ENCODE assay signal across 12 cellular contexts in genomic region chr5:178238711-178239592, GRCh38. TPM values are rescaled to one million over a fixed set of nuclear protein-coding genes. Genes with fewer than 3 reads are reported as not detected.
A peak's percentile ranks its signal among the peaks of the same experiment; 100 is the strongest.
DNase-seq lines count a peak whose midpoint lies in the region; ATAC-seq, FAIRE-seq and TF ChIP-seq lines count a peak whose summit lies in the region.
"Had no signal": no experiment of that assay in that cellular context is flagged by ENCODE, and none has a peak within 500 bp of the region (broad histone marks: within the 10 kb centered on the region; RNA-seq: fewer than 3 reads in every experiment).

No MANE protein-coding gene starts in this region.

- H3K4me3 ChIP-seq in endothelial cell of umbilical vein (replicated peaks in 1 of 3; ENCODE audit: insufficient read depth in 1 of 3, low read depth in 1 of 3, low read length in 3 of 3), result no peak overlapping the region
- H3K4me3 ChIP-seq: A549 had no signal

- H2AFZ ChIP-seq in endothelial cell of umbilical vein (ENCODE audit: low read depth, low read length), result peak overlapping the region; percentile 58

- no peaks in the 10 kb centered on the region for H3K79me2 ChIP-seq in endothelial cell of umbilical vein (ENCODE audit: control insufficient read depth, insufficient read depth, low read length)

- H3K27ac ChIP-seq in endothelial cell of umbilical vein (ENCODE audit: insufficient read depth, low read depth, low read length), result no peak overlapping the region
- H3K27ac ChIP-seq: A549 had no signal

- H3K27me3 Mint-ChIP-seq in activated CD4-positive, alpha-beta T cell treated with anti-CD3 and anti-CD28 coated beads, Interleukin-2, amount 10 ng/mL, durations not matched to agents 24 days and 14 days, result no peaks in the 10 kb centered on the region
- H3K27me3 Mint-ChIP-seq in T-cell, result no peaks in the 10 kb centered on the region

- CTCF ChIA-PET in T-cell (lab: Charles Lee), result interaction anchor here (0.6 to 1.3 kb wide), 3 partner anchors 12 to 1822 kb away, joined by 3 read pairs; no protein-coding TSS in a partner anchor
- CTCF ChIA-PET in endothelial cell of umbilical vein (lab: Charles Lee), result interaction anchor here (1.1 kb wide), 1 partner anchor 35 kb away, joined by 3 read pairs; the partner anchor contains the start of gene HNRNPAB

- H3K27ac Mint-ChIP-seq in activated CD4-positive, alpha-beta T cell treated with anti-CD3 and anti-CD28 coated beads, Interleukin-2, amount 10 ng/mL, durations not matched to agents 24 days and 14 days, result peak overlapping the region; percentile 89
- peak overlapping the region; percentile 76 to 83 for H3K27ac Mint-ChIP-seq in T-cell

- peaks cover 14% of the 10 kb centered on the region for H3K4me1 ChIP-seq in endothelial cell of umbilical vein (ENCODE audit: control insufficient read depth, extremely low read depth, insufficient read depth, low read length)
- H3K4me1 ChIP-seq: A549 had no signal

- H3K4me3 Mint-ChIP-seq in activated CD4-positive, alpha-beta T cell treated with anti-CD3 and anti-CD28 coated beads, Interleukin-2, amount 10 ng/mL, durations not matched to agents 24 days and 14 days, result peak overlapping the region; percentile 41
- peak overlapping the region in 1 of 3 donors; percentile 54 for H3K4me3 Mint-ChIP-seq in T-cell

- TF ChIP-seq POLR2A in endothelial cell of umbilical vein (IDR thresholded peaks at IDR 0.05; ENCODE audit: low read depth, low read length), result no peak

- no peak overlapping the region for H3K4me2 ChIP-seq in endothelial cell of umbilical vein (ENCODE audit: insufficient read depth, low read length)
- H3K4me2 ChIP-seq: A549 had no signal

- no peaks in the 10 kb centered on the region for H3K36me3 Mint-ChIP-seq in activated CD4-positive, alpha-beta T cell treated with anti-CD3 and anti-CD28 coated beads, Interleukin-2, amount 10 ng/mL, durations not matched to agents 24 days and 14 days (ENCODE audit: low read depth)
- H3K36me3 Mint-ChIP-seq in T-cell, result no peaks in the 10 kb centered on the region

- FAIRE-seq in endothelial cell of umbilical vein (lab: Jason Lieb, UNC), result no peak
- FAIRE-seq: A549 had no signal

- H3K36me3 ChIP-seq in endothelial cell of umbilical vein (ENCODE audit: control insufficient read depth in 2 of 2, extremely low read depth in 1 of 2, insufficient read depth in 2 of 2, low read length in 2 of 2), result no peaks in the 10 kb centered on the region

- DNase-seq in activated CD4-positive, alpha-beta T cell treated with anti-CD3 and anti-CD28 coated beads, Interleukin-2, amount 10 ng/mL, durations not matched to agents 24 days and 14 days, result peak; percentile 73
- DNase-seq in activated CD4-positive, alpha-beta T cell treated with anti-CD3 and anti-CD28 coated beads for 1 hour, result no peak
- peak in 3 of 34 experiments; percentile 7 to 27 (median 22) for DNase-seq in T-cell
- DNase-seq in endothelial cell of umbilical vein (ENCODE audit: low read depth, low spot score), result no peak
- peak; percentile 60 for DNase-seq in stimulated activated CD8-positive, alpha-beta memory T cell treated with anti-CD3 and anti-CD28 coated beads, Interleukin-4, amount 100 ng/mL, for 48 hours
- DNase-seq in SW480 (ENCODE audit: low spot score), result no peak
- no peak for DNase-seq in putamen (ENCODE audit: low spot score)
- no peak for DNase-seq in GM13977 (ENCODE audit: low spot score)
- DNase-seq: NCI-H2227 treated with DMSO at 0.1 percent for 48 hours had no signal

- H3K27me3 ChIP-seq in endothelial cell of umbilical vein (ENCODE audit: control insufficient read depth in 2 of 2, insufficient read depth in 2 of 2, low read length in 2 of 2), result no peaks in the 10 kb centered on the region

- ATAC-seq in T-cell (replicated peaks in 1 of 4), result peak in 1 of 4 experiments; percentile 39
- ATAC-seq: A549 had no signal

- no TSS peak for BruUV-seq in endothelial cell of umbilical vein (replicated peaks; lab: Mats Ljungman, UMichigan)

- TF ChIP-seq CTCF in endothelial cell of umbilical vein (IDR thresholded peaks at IDR 0.05; ENCODE audit: extremely low read depth in 1 of 2, insufficient read depth in 1 of 2, low read depth in 1 of 2, low read length in 2 of 2), result no peak
- TF ChIP-seq CTCF in GM13977 (IDR thresholded peaks at IDR 0.05; ENCODE audit: extremely low read depth, insufficient read depth, missing control alignments), result no peak

- no peak overlapping the region for H3K9ac ChIP-seq in endothelial cell of umbilical vein (replicated peaks; ENCODE audit: extremely low read depth, insufficient read depth, low read length)

- H4K20me1 ChIP-seq in endothelial cell of umbilical vein (replicated peaks; ENCODE audit: control insufficient read depth, extremely low read depth, insufficient read depth, low read length), result no peaks in the 10 kb centered on the region

- no peaks in the 10 kb centered on the region for H3K9me3 Mint-ChIP-seq in activated CD4-positive, alpha-beta T cell treated with anti-CD3 and anti-CD28 coated beads, Interleukin-2, amount 10 ng/mL, durations not matched to agents 24 days and 14 days
- H3K9me3 Mint-ChIP-seq in T-cell, result no peaks in the 10 kb centered on the region

- H3K9me3 ChIP-seq in endothelial cell of umbilical vein (replicated peaks; ENCODE audit: control insufficient read depth, insufficient read depth, low read length), result no peaks in the 10 kb centered on the region
- H3K9me3 ChIP-seq: A549 had no signal

- in situ Hi-C loops in GM13977 (cut with MboI; ENCODE audit: low pct_unique_long_range_greater_than_20kb, low sequenced_read_pairs, unreplicated experiment), result no loop called here

- POLR2A ChIA-PET in T-cell (lab: Charles Lee), result no interaction called here
- POLR2A ChIA-PET in endothelial cell of umbilical vein (lab: Charles Lee), result no interaction called here

- H3K9me1 ChIP-seq in endothelial cell of umbilical vein (replicated peaks; ENCODE audit: control insufficient read depth, extremely low read depth, insufficient read depth, low read length), result no peaks in the 10 kb centered on the region

- H3K4me1 Mint-ChIP-seq in activated CD4-positive, alpha-beta T cell treated with anti-CD3 and anti-CD28 coated beads, Interleukin-2, amount 10 ng/mL, durations not matched to agents 24 days and 14 days, result peaks cover 46% of the 10 kb centered on the region
- H3K4me1 Mint-ChIP-seq in T-cell, result peaks cover 43 to 60% (median 51%) of the 10 kb centered on the region in 3 donors

- intact Hi-C loops in activated CD4-positive, alpha-beta T cell treated with anti-CD3 and anti-CD28 coated beads, Interleukin-2, amount 10 ng/mL, durations not matched to agents 24 days and 14 days (cut with micrococcal nuclease), result loop anchor here (5.0 to 10.0 kb wide), 2 partner anchors 313 to 1316 kb away; partner anchors contain the start of gene RUFY1
- intact Hi-C loops in endothelial cell of umbilical vein (cut with micrococcal nuclease), result loop anchor here (5.0 kb wide), 1 partner anchor 1318 kb away; no protein-coding TSS in a partner anchor

- dilution Hi-C loops in endothelial cell of umbilical vein (cut with MboI; ENCODE audit: extremely low pct_ligation_motif_present, low sequenced_read_pairs), result no loop called here

TF ChIP-seq in endothelial cell of umbilical vein, 7 proteins besides CTCF, POLR2A, EP300 and RAD21 (continues in another document):
- TF ChIP-seq MAX (IDR thresholded peaks at IDR 0.05; ENCODE audit: insufficient read depth, insufficient read length), result no peak
- TF ChIP-seq EZH2 (IDR thresholded peaks at IDR 0.05; ENCODE audit: borderline replicate concordance, low read depth, low read length, severe bottlenecking), result no peak
- TF ChIP-seq GATA2 (IDR thresholded peaks at IDR 0.05; ENCODE audit: insufficient read depth, insufficient read length, low read depth, low read length), result no peak

RNA-seq across cellular contexts. Expression of gene PHYKPL, which starts 6.3 kb away (rescaled TPM):
- 77.8 and 85.9 TPM in 2 replicates for total RNA-seq in activated CD4-positive, alpha-beta T cell treated with anti-CD3 and anti-CD28 coated beads, Interleukin-2, amount 10 ng/mL, durations not matched to agents 24 days and 14 days
- total RNA-seq in T-cell (100 to 1,000 TPM; 135 to 208 (median 193) TPM), endothelial cell of umbilical vein (80.5 and 81.7 TPM in 2 replicates)
- polyA plus RNA-seq in endothelial cell of umbilical vein, result 71.7 and 75.8 TPM in 2 replicates
- 31.6 and 41.7 TPM in 2 replicates for polyA plus RNA-seq in endothelial cell of umbilical vein (2011; cell fraction: cytosol; rRNA removed)
- polyA plus RNA-seq in endothelial cell of umbilical vein (2011; cell fraction: nucleus; rRNA removed), result 258 and 286 TPM in 2 replicates
- polyA plus RNA-seq in endothelial cell of umbilical vein (2012), result 24.8 and 26.6 TPM in 2 replicates
- 115 and 128 TPM in 2 replicates for polyA minus RNA-seq in endothelial cell of umbilical vein
- 19.8 TPM for polyA minus RNA-seq in endothelial cell of umbilical vein (2011; cell fraction: cytosol; rRNA and poly(A)+ RNA removed)
- 142 and 159 TPM in 2 replicates for polyA minus RNA-seq in endothelial cell of umbilical vein (2011; cell fraction: nucleus; rRNA and poly(A)+ RNA removed)

RNA-seq across cellular contexts. Expression of gene HNRNPAB, which starts 34.6 kb away (rescaled TPM):
- 492 and 507 TPM in 2 replicates for total RNA-seq in activated CD4-positive, alpha-beta T cell treated with anti-CD3 and anti-CD28 coated beads, Interleukin-2, amount 10 ng/mL, durations not matched to agents 24 days and 14 days
- total RNA-seq in T-cell (10 to 100 TPM; 78.8 to 89.2 (median 85.1) TPM), endothelial cell of umbilical vein (309 and 310 TPM in 2 replicates)
- 165 and 207 TPM in 2 replicates for polyA plus RNA-seq in endothelial cell of umbilical vein
- 155 and 191 TPM in 2 replicates for polyA plus RNA-seq in endothelial cell of umbilical vein (2011; cell fraction: cytosol; rRNA removed)
- polyA plus RNA-seq in endothelial cell of umbilical vein (2011; cell fraction: nucleus; rRNA removed), result 103 and 152 TPM in 2 replicates
- polyA plus RNA-seq in endothelial cell of umbilical vein (2012), result 163 and 250 TPM in 2 replicates
- polyA minus RNA-seq in endothelial cell of umbilical vein, result 77.1 and 81.4 TPM in 2 replicates
- 90.1 TPM for polyA minus RNA-seq in endothelial cell of umbilical vein (2011; cell fraction: cytosol; rRNA and poly(A)+ RNA removed)
- 32.1 and 36.1 TPM in 2 replicates for polyA minus RNA-seq in endothelial cell of umbilical vein (2011; cell fraction: nucleus; rRNA and poly(A)+ RNA removed)

RNA-seq across cellular contexts. Expression of gene GMCL2, which starts 51.8 kb away (rescaled TPM):
- 0.07 TPM in 1 of 2 replicates, not detected in the other for total RNA-seq in activated CD4-positive, alpha-beta T cell treated with anti-CD3 and anti-CD28 coated beads, Interleukin-2, amount 10 ng/mL, durations not matched to agents 24 days and 14 days
- total RNA-seq in T-cell (not detected), endothelial cell of umbilical vein (not detected in 2 replicates)
- polyA plus RNA-seq in endothelial cell of umbilical vein, result not detected in 2 replicates
- polyA plus RNA-seq in endothelial cell of umbilical vein (2011; cell fraction: cytosol; rRNA removed), result not detected in 2 replicates
- polyA plus RNA-seq in endothelial cell of umbilical vein (2011; cell fraction: nucleus; rRNA removed), result not detected in 2 replicates
- polyA plus RNA-seq in endothelial cell of umbilical vein (2012), result not detected in 2 replicates
- not detected in 2 replicates for polyA minus RNA-seq in endothelial cell of umbilical vein
- not detected for polyA minus RNA-seq in endothelial cell of umbilical vein (2011; cell fraction: cytosol; rRNA and poly(A)+ RNA removed)
- not detected in 2 replicates for polyA minus RNA-seq in endothelial cell of umbilical vein (2011; cell fraction: nucleus; rRNA and poly(A)+ RNA removed)
- total RNA-seq: posterior vena cava, SK-MEL-5 had no signal
- polyA plus RNA-seq: A549 had no signal

Comparison
In these comparisons a context has a peak if more than half of its experiments do, and no peak if none do; other contexts are left out.
1. DNase-seq: peak in activated CD4-positive, alpha-beta T cell treated with anti-CD3 and anti-CD28 coated beads, Interleukin-2, amount 10 ng/mL, durations not matched to agents 24 days and 14 days (single experiment) and stimulated activated CD8-positive, alpha-beta memory T cell treated with anti-CD3 and anti-CD28 coated beads, Interleukin-4, amount 100 ng/mL, for 48 hours (single experiment); none in activated CD4-positive, alpha-beta T cell treated with anti-CD3 and anti-CD28 coated beads for 1 hour (single experiment), endothelial cell of umbilical vein (single experiment), SW480 (single experiment), putamen (single experiment) and GM13977 (single experiment).